Comparison of ENCODE assay signal across 20 cellular contexts in the genomic region with DNA sequence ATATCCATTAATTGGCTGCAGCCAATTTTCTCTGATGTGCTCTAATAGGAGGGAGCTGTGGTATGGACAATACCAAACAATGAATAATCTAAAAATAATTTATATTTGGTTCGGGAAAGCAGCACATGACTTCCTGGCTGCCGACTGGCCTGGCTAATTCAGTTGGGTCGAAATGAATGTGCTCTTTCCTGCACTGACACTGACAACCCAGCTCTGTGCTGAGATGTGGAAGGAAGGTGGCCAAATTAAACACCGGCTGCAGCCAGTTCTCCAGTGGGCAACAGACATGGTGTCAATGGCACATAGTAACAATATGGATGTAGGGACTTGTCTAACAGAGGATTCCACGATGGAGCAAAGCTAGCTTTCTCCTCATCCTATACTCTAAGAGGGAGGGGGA. TPM values are rescaled to one million over a fixed set of nuclear protein-coding genes. Genes with fewer than 3 reads are reported as not detected.
DNase-seq lines count a peak whose midpoint lies in the region; ATAC-seq and TF ChIP-seq lines count a peak whose summit lies in the region.
"Had no signal": no experiment of that assay in that cellular context is flagged by ENCODE, and none has a peak within 500 bp of the region (broad histone marks: within the 10 kb centered on the region; RNA-seq: fewer than 3 reads in every experiment).

No MANE protein-coding gene starts in this region.

- ATAC-seq in heart left ventricle = peak; percentile 67 to 91 (median 81)
- no peak for ATAC-seq in GM21619 (IDR thresholded peaks at IDR 0.05; ENCODE audit: unreplicated experiment)
- ATAC-seq in HG02852 (IDR thresholded peaks at IDR 0.05; ENCODE audit: unreplicated experiment) = no peak

- no peak overlapping the region for H3K27ac ChIP-seq in CD4-positive, alpha-beta memory T cell (ENCODE audit: low read depth, low read length)
- H3K27ac ChIP-seq in VCaP (peak overlapping the region; percentile 35), heart left ventricle (peak overlapping the region in 5 of 12 donors; percentile 2 to 52 (median 37)), coronary artery (no peak overlapping the region)
- H3K27ac ChIP-seq: HL-60 had no signal

- H3K4me1 Mint-ChIP-seq in CD4-positive, alpha-beta memory T cell = peaks cover 34 to 57% (median 36%) of the 10 kb centered on the region in 4 donors

- no peaks in the 10 kb centered on the region for H3K9me3 ChIP-seq in CD4-positive, alpha-beta memory T cell (ENCODE audit: control insufficient read depth in 1 of 2, low read length in 2 of 2)
- H3K9me3 ChIP-seq in heart left ventricle = peaks cover 0 to 4% (median 0%) of the 10 kb centered on the region in 12 donors

- no peak for TF ChIP-seq CTCF in VCaP (conservative IDR thresholded peaks at IDR 0.05)
- TF ChIP-seq CTCF in heart left ventricle (IDR thresholded peaks at IDR 0.05) = no peak
- no peak for TF ChIP-seq CTCF in coronary artery (IDR thresholded peaks at IDR 0.05)

- H3K27me3 Mint-ChIP-seq in CD4-positive, alpha-beta memory T cell = no peaks in the 10 kb centered on the region

- peaks cover 5 to 14% of the 10 kb centered on the region in 2 donors for H3K36me3 Mint-ChIP-seq in CD4-positive, alpha-beta memory T cell

- peak overlapping the region in 4 of 7 donors; percentile 0 to 82 (median 60) for H3K27ac Mint-ChIP-seq in CD4-positive, alpha-beta memory T cell
- H3K27ac Mint-ChIP-seq: HFFc6 had no signal

- H3K4me3 Mint-ChIP-seq in CD4-positive, alpha-beta memory T cell = no peak overlapping the region
- H3K4me3 Mint-ChIP-seq: CD14-positive monocyte, HFFc6 had no signal

- no peak overlapping the region for H3K4me3 ChIP-seq in CD4-positive, alpha-beta memory T cell (ENCODE audit: low read length in 2 of 2)
- H3K4me3 ChIP-seq in heart left ventricle (no peak overlapping the region), coronary artery (no peak overlapping the region)

- CTCF ChIA-PET in CD4-positive, alpha-beta memory T cell (lab: Charles Lee; ENCODE audit: partially characterized antibody) = interaction anchor here (0.9 to 1.6 kb wide), 5 partner anchors 9 to 275 kb away, joined by 3 to 4 read pairs (median 3); no protein-coding TSS in a partner anchor

- TF ChIP-seq POLR2A in heart left ventricle (IDR thresholded peaks at IDR 0.05) = no peak

- POLR2A ChIA-PET in CD4-positive, alpha-beta memory T cell (lab: Charles Lee; ENCODE audit: partially characterized antibody) = interaction anchor here (0.6 kb wide), 1 partner anchor 9 kb away, joined by 3 read pairs; no protein-coding TSS in a partner anchor

- peaks cover 29% of the 10 kb centered on the region for H3K4me1 ChIP-seq in CD4-positive, alpha-beta memory T cell (ENCODE audit: insufficient read depth, low read length)
- H3K4me1 ChIP-seq in heart left ventricle = peaks cover 0 to 17% (median 11%) of the 10 kb centered on the region in 12 donors
- H3K4me1 ChIP-seq: Caco-2 had no signal

- no peaks in the 10 kb centered on the region for H3K27me3 ChIP-seq in CD4-positive, alpha-beta memory T cell (ENCODE audit: insufficient read depth, low read length)
- H3K27me3 ChIP-seq in heart left ventricle = no peaks in the 10 kb centered on the region

- peaks cover 0 to 16% (median 8%) of the 10 kb centered on the region in 8 donors for H3K9me3 Mint-ChIP-seq in CD4-positive, alpha-beta memory T cell
- H3K9me3 Mint-ChIP-seq: HFFc6 had no signal

- WGBS in heart left ventricle, 4 donors = 20 to 23% (median 22%) methylated on average over 5 of the region's 5 CpGs

- H3K36me3 ChIP-seq in CD4-positive, alpha-beta memory T cell (ENCODE audit: insufficient read depth, low read length) = no peaks in the 10 kb centered on the region
- no peaks in the 10 kb centered on the region for H3K36me3 ChIP-seq in heart left ventricle

- DNase-seq in CD4-positive, alpha-beta memory T cell = no peak
- DNase-seq in heart left ventricle (no peak), medulla oblongata (ENCODE audit: extremely low spot score) (peak; percentile 16), coronary artery (ENCODE audit: low spot score) (no peak)
- DNase-seq in stimulated activated CD4-positive, alpha-beta T cell treated with anti-CD3 and anti-CD28 coated beads, Interleukin-2, amount 100 ng/mL, for 24 hours = no peak
- DNase-seq: ACHN; AML-193; Caco-2; DMS153; HFFc6; NCI-H1105 treated with DMSO at 0.1 percent for 48 hours; NCI-H187 treated with DMSO at 0.1 percent for 48 hours; NCI-H345; NCI-H526 treated with DMSO at 0.1 percent for 48 hours; NK-92 treated with Interleukin-12 subunit alpha and Interleukin-12 subunit beta, amount 100 ng/mL, for 24 hours had no signal

- intact Hi-C loops in CD4-positive, alpha-beta memory T cell (cut with micrococcal nuclease) = no loop called here
- intact Hi-C loops in heart left ventricle (cut with DNase I) = no loop called here

RNA-seq across cellular contexts. Expression of a gene that starts 21.1 kb away (rescaled TPM):
- total RNA-seq in CD4-positive, alpha-beta memory T cell = 1 to 10 TPM; 6.1 to 6.3 TPM
- polyA plus RNA-seq in CD4-positive, alpha-beta memory T cell = 1 to 10 TPM; 2.8 to 9.7 TPM
- total RNA-seq in heart left ventricle = 10 to 100 TPM in 6 of 9 donors, 1 to 10 TPM in 3; 3.4 to 33.0 (median 11.0) TPM
- polyA plus RNA-seq in heart left ventricle = 1 to 10 TPM; 2.1 to 7.4 TPM
- total RNA-seq: Caco-2 had no signal

RNA-seq across cellular contexts. Expression of a gene that starts 58.7 kb away (rescaled TPM):
- total RNA-seq in CD4-positive, alpha-beta memory T cell = 10 to 100 TPM; 37.6 to 44.4 TPM
- polyA plus RNA-seq in CD4-positive, alpha-beta memory T cell = 10 to 100 TPM; 36.8 to 43.6 TPM
- total RNA-seq in heart left ventricle = 10 to 100 TPM; 10.1 to 21.5 (median 15.5) TPM
- polyA plus RNA-seq in heart left ventricle = 10 to 100 TPM in 1 of 2 donors, 1 to 10 TPM in 1; 7.2 to 12.5 TPM

RNA-seq across cellular contexts. Expression of a gene that starts 58.9 kb away (rescaled TPM):
- 10 to 100 TPM; 23.5 to 27.4 TPM for total RNA-seq in CD4-positive, alpha-beta memory T cell
- 10 to 100 TPM; 23.4 to 40.5 TPM for polyA plus RNA-seq in CD4-positive, alpha-beta memory T cell
- total RNA-seq in heart left ventricle = 10 to 100 TPM in 7 of 9 donors, 1 to 10 TPM in 2; 8.3 to 16.4 (median 13.4) TPM
- 1 to 10 TPM; 4.2 to 8.6 TPM for polyA plus RNA-seq in heart left ventricle

Comparison
In these comparisons a context has a peak if more than half of its experiments do, and no peak if none do; other contexts are left out.
1. ATAC-seq: peak in heart left ventricle (4 of 4); none in GM21619 (single experiment) and HG02852 (single experiment).